In the genomic region with DNA sequence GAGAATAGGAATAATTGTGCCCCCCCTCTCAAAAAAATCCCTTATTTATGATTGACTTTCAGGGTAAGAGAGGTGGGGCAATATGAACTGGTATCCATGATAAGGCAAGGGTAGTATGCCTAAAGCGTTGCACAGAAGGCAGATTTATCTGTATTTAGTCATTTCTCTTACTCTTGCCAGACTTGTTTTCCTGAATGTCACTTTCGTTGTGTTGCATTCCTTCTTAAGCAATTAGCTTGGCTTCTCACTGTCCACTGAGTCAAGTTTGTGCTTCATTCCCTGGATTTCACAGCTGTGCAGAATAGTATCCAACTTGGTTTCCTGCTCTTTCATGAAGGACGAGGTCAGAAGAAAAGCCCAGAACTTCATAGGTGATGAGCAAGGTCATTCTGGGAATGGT, we compare ENCODE assay signal across 13 cellular contexts.
DNase-seq lines count a peak whose midpoint lies in the region; ATAC-seq and TF ChIP-seq lines count a peak whose summit lies in the region.
"Had no signal": no experiment of that assay in that cellular context is flagged by ENCODE, and none has a peak within 500 bp of the region (broad histone marks: within the 10 kb centered on the region; RNA-seq: fewer than 3 reads in every experiment).

No MANE protein-coding gene starts in this region.

- H3K4me1 ChIP-seq in gastrocnemius medialis: peaks cover 11 to 19% of the 10 kb centered on the region in 2 donors

- H3K4me3 ChIP-seq in fibroblast of the aortic adventitia (ENCODE audit: low read depth, low read length) (peak overlapping the region; percentile 19), gastrocnemius medialis (peak overlapping the region; percentile 11 to 33 (median 26))

- DNase-seq in Daoy (ENCODE audit: low read depth): peak; percentile 20
- DNase-seq in RWPE1 (ENCODE audit: low spot score): peak; percentile 30
- DNase-seq in fibroblast of the aortic adventitia (ENCODE audit: low read depth): no peak
- DNase-seq in gastrocnemius medialis: no peak
- no peak for DNase-seq in germinal center (ENCODE audit: low spot score)
- DNase-seq in NAMALWA (ENCODE audit: low spot score): no peak
- DNase-seq in NCI-H774 (lab: John Stamatoyannopoulos, UW): no peak
- DNase-seq in progenitor cell of endocrine pancreas (ENCODE audit: low spot score, unreplicated experiment): no peak
- DNase-seq: activated CD4-positive, alpha-beta T cell treated with anti-CD3 and anti-CD28 coated beads for 48 hours; Caco-2; SIG-M5; stimulated activated CD4-positive, alpha-beta T cell treated with anti-CD3 and anti-CD28 coated beads, Interleukin-15, amount 100 ng/mL, for 24 hours had no signal

- no peaks in the 10 kb centered on the region for H3K27me3 ChIP-seq in gastrocnemius medialis

- H3K9me3 Mint-ChIP-seq in progenitor cell of endocrine pancreas (ENCODE audit: low read depth): no peaks in the 10 kb centered on the region

- H3K4me3 Mint-ChIP-seq in progenitor cell of endocrine pancreas (ENCODE audit: low read depth): no peak overlapping the region
- H3K4me3 Mint-ChIP-seq: activated naive CD8-positive, alpha-beta T cell had no signal

- no peaks in the 10 kb centered on the region for H3K9me3 ChIP-seq in gastrocnemius medialis
- H3K9me3 ChIP-seq: Caco-2 had no signal

- peaks cover 16% of the 10 kb centered on the region for H3K4me1 Mint-ChIP-seq in progenitor cell of endocrine pancreas (ENCODE audit: low read depth)

- intact Hi-C loops in gastrocnemius medialis (cut with DNase I; ENCODE audit: low total_unique reads): no loop called here

- CTCF ChIA-PET in RWPE1 (lab: Yijun Ruan, JAX): interaction anchor here (0.6 kb wide), 1 partner anchor 676 kb away, joined by 3 read pairs; a partner anchor contains a TSS

- POLR2A ChIA-PET in RWPE1 (lab: Yijun Ruan, JAX; ENCODE audit: low non-redundant PET): interaction anchor here (0.6 kb wide), 1 partner anchor 155 kb away, joined by 4 read pairs; no protein-coding TSS in a partner anchor

- H3K27ac ChIP-seq in RWPE1 (no peak overlapping the region), gastrocnemius medialis (peak overlapping the region in 3 of 4 donors; percentile 21 to 40 (median 29))

- peak; percentile 22 to 46 for ATAC-seq in gastrocnemius medialis

- TF ChIP-seq POLR2A in gastrocnemius medialis (IDR thresholded peaks at IDR 0.05): no peak

- no peaks in the 10 kb centered on the region for H3K36me3 ChIP-seq in gastrocnemius medialis

- in situ Hi-C loops in gastrocnemius medialis (cut with MboI; ENCODE audit: low sequenced_read_pairs in 4 of 4): loop anchor here in 3 of 4 donors (5.0 to 25.0 kb wide), 6 partner anchors 272 to 678 kb away; a partner anchor contains a TSS

- TF ChIP-seq CTCF in RWPE1 (conservative IDR thresholded peaks at IDR 0.05; ENCODE audit: low read depth) (no peak), fibroblast of the aortic adventitia (IDR thresholded peaks at IDR 0.05; ENCODE audit: insufficient read depth, low read length) (no peak), gastrocnemius medialis (IDR thresholded peaks at IDR 0.05 in 4 of 5, conservative IDR thresholded peaks at IDR 0.05 in 1 of 5) (no peak), progenitor cell of endocrine pancreas (IDR thresholded peaks at IDR 0.05; ENCODE audit: unreplicated experiment) (no peak)

- no peak overlapping the region for H3K27ac Mint-ChIP-seq in progenitor cell of endocrine pancreas
- H3K27ac Mint-ChIP-seq: activated naive CD8-positive, alpha-beta T cell had no signal

- H3K27me3 Mint-ChIP-seq in progenitor cell of endocrine pancreas: no peaks in the 10 kb centered on the region
- H3K27me3 Mint-ChIP-seq: activated naive CD8-positive, alpha-beta T cell had no signal

- H3K36me3 Mint-ChIP-seq in progenitor cell of endocrine pancreas (ENCODE audit: insufficient read depth): no peaks in the 10 kb centered on the region
- H3K36me3 Mint-ChIP-seq: activated naive CD8-positive, alpha-beta T cell had no signal

Comparison
In these comparisons a context has a peak if more than half of its experiments do, and no peak if none do; other contexts are left out.
1. DNase-seq: peak in Daoy (single experiment) and RWPE1 (single experiment); none in fibroblast of the aortic adventitia (single experiment), gastrocnemius medialis (0 of 2), germinal center (single experiment), NAMALWA (single experiment), NCI-H774 (single experiment) and progenitor cell of endocrine pancreas (single experiment).